8 cellular contexts compared by ENCODE assay signal in the genomic region with DNA sequence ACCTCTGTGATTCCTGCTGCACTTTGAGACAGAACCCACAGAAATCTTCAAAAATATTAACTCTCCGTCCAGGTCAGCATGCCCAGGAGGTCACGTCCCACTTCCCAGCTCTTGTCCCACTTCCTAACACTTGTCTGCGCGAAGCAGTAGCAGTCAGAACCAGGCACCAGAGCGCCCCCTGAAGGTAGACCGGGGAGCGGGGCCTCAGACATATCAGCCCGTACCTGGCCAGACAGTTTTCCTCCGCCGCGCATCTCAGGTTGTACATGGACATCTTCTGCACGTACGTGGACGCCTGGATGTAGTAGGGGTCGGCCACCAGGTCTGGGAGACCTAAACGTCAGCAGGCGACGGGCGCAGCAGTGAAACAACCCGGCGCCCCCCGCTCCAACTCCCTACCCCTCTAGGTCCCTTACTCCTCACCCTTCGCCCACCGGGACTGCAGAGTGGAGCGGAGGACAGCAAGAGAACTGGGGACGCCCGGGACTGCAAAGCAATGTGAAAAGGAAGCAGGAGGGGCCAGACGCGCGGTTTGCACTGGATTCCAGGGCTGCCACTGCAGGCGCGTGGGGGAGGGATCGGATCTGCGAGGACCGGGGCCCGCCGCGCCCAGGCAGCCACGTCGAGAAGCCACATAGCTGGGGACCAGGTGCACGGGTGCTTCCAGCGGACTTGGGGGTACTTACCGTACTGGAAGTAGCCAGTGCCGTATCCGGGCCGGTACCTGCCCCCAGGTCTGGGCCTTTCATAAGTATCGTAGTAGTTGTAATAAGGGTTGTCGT. TPM values are rescaled to one million over a fixed set of nuclear protein-coding genes. Genes with fewer than 3 reads are reported as not detected.
DNase-seq lines count a peak whose midpoint lies in the region; ATAC-seq and TF ChIP-seq lines count a peak whose summit lies in the region.

No MANE protein-coding gene starts in this region.

- H3K27ac ChIP-seq in SJSA1 = no peak overlapping the region

- peak; percentile 98 for TF ChIP-seq CTCF in BJ (IDR thresholded peaks at IDR 0.05; ENCODE audit: insufficient read depth, low read depth, low read length)
- TF ChIP-seq CTCF in cardiac fibroblast (IDR thresholded peaks at IDR 0.05; ENCODE audit: low read depth, low read length) = peak; percentile 96

- no peak overlapping the region for H3K27ac Mint-ChIP-seq in immature natural killer cell

- peaks cover 2 to 6% of the 10 kb centered on the region in 2 donors for H3K4me1 Mint-ChIP-seq in immature natural killer cell

- H3K36me3 Mint-ChIP-seq in immature natural killer cell = no peaks in the 10 kb centered on the region

- DNase-seq in BJ (ENCODE audit: low read depth) = no peak
- peak; percentile 71 for DNase-seq in HuH-7 (ENCODE audit: low spot score)
- peak; percentile 72 to 78 for DNase-seq in SJSA1 (ENCODE audit: low read depth in 1 of 2, low spot score in 2 of 2)
- peak; percentile 85 to 86 for DNase-seq in cardiac fibroblast (ENCODE audit: low read depth in 2 of 2)
- no peak for DNase-seq in immature natural killer cell
- peak; percentile 46 for DNase-seq in skeletal muscle cell (ENCODE audit: low read depth)

- H3K4me1 ChIP-seq in SJSA1 (replicated peaks) = peaks cover 37% of the 10 kb centered on the region

- no peaks in the 10 kb centered on the region for H3K9me3 ChIP-seq in SJSA1 (replicated peaks)

- H3K27me3 Mint-ChIP-seq in immature natural killer cell (ENCODE audit: low read depth in 3 of 3) = peaks cover 11 to 35% (median 14%) of the 10 kb centered on the region in 3 donors

- CTCF ChIA-PET in BJ (lab: Yijun Ruan, JAX) = interaction anchor here (0.7 to 5.1 kb wide), 27 partner anchors 8 to 118 kb away, joined by 3 to 71 read pairs (median 4); partner anchors contain the start of gene SRFBP1

- H3K4me3 ChIP-seq in BJ (ENCODE audit: low read depth, low read length) = peak overlapping the region; percentile 85
- H3K4me3 ChIP-seq in SJSA1 = peak overlapping the region; percentile 45
- H3K4me3 ChIP-seq in cardiac fibroblast (replicated peaks in 1 of 2; ENCODE audit: low read depth in 2 of 2, low read length in 2 of 2) = peak overlapping the region; percentile 83 to 87
- H3K4me3 ChIP-seq in skeletal muscle cell (ENCODE audit: low read depth, low read length) = peak overlapping the region; percentile 93

- POLR2A ChIA-PET in BJ (lab: Charles Lee) = interaction anchor here (1.2 kb wide), 2 partner anchors 78 to 108 kb away, joined by 5 read pairs; no protein-coding TSS in a partner anchor

- H3K27me3 ChIP-seq in BJ (ENCODE audit: control insufficient read depth, insufficient read depth, low read length) = no peaks in the 10 kb centered on the region
- H3K27me3 ChIP-seq in SJSA1 (replicated peaks) = no peaks in the 10 kb centered on the region

- peaks cover 0 to 7% (median 0%) of the 10 kb centered on the region in 6 donors for H3K9me3 Mint-ChIP-seq in immature natural killer cell

- ATAC-seq in GM19035 (IDR thresholded peaks at IDR 0.05; ENCODE audit: unreplicated experiment) (peak; percentile 43), GM19397 (IDR thresholded peaks at IDR 0.05; ENCODE audit: unreplicated experiment) (no peak)

- H3K36me3 ChIP-seq in BJ (ENCODE audit: control insufficient read depth, insufficient read depth, low read length) (peaks cover 6% of the 10 kb centered on the region), SJSA1 (no peaks in the 10 kb centered on the region)

- H3K4me3 Mint-ChIP-seq in immature natural killer cell = peak overlapping the region in 4 of 5 donors; percentile 29 to 63 (median 45)

RNA-seq across cellular contexts. Expression of gene LOX, which starts 1.2 kb away (rescaled TPM):
- polyA plus RNA-seq in BJ (2011; rRNA removed) = 632 and 668 TPM in 2 replicates
- polyA minus RNA-seq in BJ (2011; rRNA and poly(A)+ RNA removed) = 624 and 731 TPM in 2 replicates
- 3.5 and 8.4 TPM in 2 replicates for total RNA-seq in SJSA1 (2014; rRNA removed; shearing (Covaris generic))
- not detected for polyA plus RNA-seq in immature natural killer cell

RNA-seq across cellular contexts. Expression of gene ZNF474, which starts 52.5 kb away (rescaled TPM):
- polyA plus RNA-seq in BJ (2011; rRNA removed) (0.06 and 0.22 TPM in 2 replicates), immature natural killer cell (not detected)
- not detected in 2 replicates for polyA minus RNA-seq in BJ (2011; rRNA and poly(A)+ RNA removed)
- total RNA-seq in SJSA1 (2014; rRNA removed; shearing (Covaris generic)) = 0.44 TPM in 1 of 2 replicates, not detected in the other

Comparison
In these comparisons a context has a peak if more than half of its experiments do, and no peak if none do; other contexts are left out.
1. DNase-seq: peak in HuH-7 (single experiment), SJSA1 (2 of 2), cardiac fibroblast (2 of 2) and skeletal muscle cell (single experiment); none in BJ (single experiment) and immature natural killer cell (0 of 3).
2. RNA of gene LOX, which starts 1.2 kb away (polyA plus RNA-seq): 632 to 668 TPM in BJ; not detected in immature natural killer cell; every median in the first group is over 100 times any median in the second.
3. Peak in every context shown above with its lines, with median percentiles within 50 percentile points of each other: H3K4me3 ChIP-seq.